Comparison of ENCODE assay signal across 27 cellular contexts in the genomic region with DNA sequence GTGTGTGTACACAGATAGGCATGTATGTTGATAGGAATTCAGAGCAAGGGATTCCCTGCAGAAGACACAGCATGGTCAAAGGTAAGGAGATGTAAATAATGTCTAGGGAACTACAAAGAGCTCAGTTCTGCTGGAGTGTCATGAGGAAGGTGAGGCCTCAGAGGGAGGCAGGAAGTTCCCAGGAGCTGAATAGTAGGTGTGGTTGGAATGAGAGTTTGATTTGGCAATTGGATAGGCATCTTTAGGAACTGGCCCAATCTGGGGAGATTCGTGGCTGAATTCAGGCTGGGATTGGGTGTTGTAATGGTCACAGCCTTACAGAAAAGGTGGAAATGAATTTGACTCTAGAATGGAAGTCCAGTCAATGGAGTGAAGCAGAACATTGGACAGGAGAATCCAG.
"Had no signal": no experiment of that assay in that cellular context is flagged by ENCODE, and none has a peak within 500 bp of the region (broad histone marks: within the 10 kb centered on the region; RNA-seq: fewer than 3 reads in every experiment).

No MANE protein-coding gene starts in this region.

- H3K4me2 ChIP-seq: hepatocyte had no signal

- H3K9me3 ChIP-seq: lower lobe of right lung, ovary, right atrium auricular region, stomach, testis, thyroid gland, transverse colon, upper lobe of right lung had no signal

- ATAC-seq: left cardiac atrium; left lobe of liver; left ventricle myocardium superior; lower lobe of right lung; naive thymus-derived CD4-positive, alpha-beta T cell; natural killer cell treated with Interleukin-12 subunit alpha and Interleukin-12 subunit beta and Interleukin-15 and Interleukin-18, amount 100 ng/mL, for 72 hours; sciatic nerve; stimulated activated naive B cell treated with anti-CD40 and anti-IgM and Interleukin-4, amounts not matched to agents 10 μg/mL and 1 μg/mL and 100 μg/mL, for 72 hours; stimulated activated naive CD8-positive, alpha-beta T cell treated with anti-CD3 and anti-CD28 coated beads, Interleukin-15, Interleukin-2, amounts not matched to agents 100 U/mL and 50 U/mL, for 24 hours; upper lobe of right lung had no signal

- H2AFZ ChIP-seq: hepatocyte had no signal

- DNase-seq: islet precursor cell; kidney glomerular epithelial cell; left cardiac atrium; left ventricle myocardium superior; lower lobe of right lung; mesendoderm; naive thymus-derived CD4-positive, alpha-beta T cell; ovary; stimulated activated CD4-positive, alpha-beta T cell treated with anti-CD3 and anti-CD28 coated beads, Interleukin-12 subunit alpha, Interleukin-12 subunit beta, amount 100 ng/mL, for 4 hours; stimulated activated CD4-positive, alpha-beta T cell treated with anti-CD3 and anti-CD28 coated beads, Interleukin-15, amount 100 ng/mL, for 24 hours; stimulated activated CD4-positive, alpha-beta T cell treated with anti-CD3 and anti-CD28 coated beads, Interleukin-2, amount 100 ng/mL, for 24 hours; stimulated activated CD4-positive, alpha-beta T cell treated with anti-CD3 and anti-CD28 coated beads, Interleukin-4, amount 100 ng/mL, for 1 hour; stimulated activated naive B cell treated with anti-CD40 and anti-IgM and Interleukin-4, amounts not matched to agents 10 μg/mL and 1 μg/mL and 100 μg/mL, for 72 hours; stimulated activated naive CD8-positive, alpha-beta T cell treated with anti-CD3 and anti-CD28 coated beads, Interleukin-15, Interleukin-2, amounts not matched to agents 100 U/mL and 50 U/mL, for 24 hours; stomach; testis; thyroid gland; transverse colon; upper lobe of right lung had no signal

- H3K4me3 Mint-ChIP-seq: mesothelial cell of epicardium; naive thymus-derived CD4-positive, alpha-beta T cell; natural killer cell treated with Interleukin-12 subunit alpha and Interleukin-12 subunit beta and Interleukin-15 and Interleukin-18, amount 100 ng/mL, for 72 hours; stimulated activated naive B cell treated with anti-CD40 and anti-IgM and Interleukin-4, amounts not matched to agents 10 μg/mL and 1 μg/mL and 100 μg/mL, for 72 hours had no signal

- H3K27ac ChIP-seq: hepatocyte, lower lobe of right lung, ovary, right atrium auricular region, skin epidermis, stomach, testis, thyroid gland, transverse colon, upper lobe of right lung had no signal

- H3K4me1 ChIP-seq: testis, transverse colon, upper lobe of right lung had no signal

- H3K9me3 Mint-ChIP-seq: natural killer cell treated with Interleukin-12 subunit alpha and Interleukin-12 subunit beta and Interleukin-15 and Interleukin-18, amount 100 ng/mL, for 72 hours had no signal

- H3K36me3 ChIP-seq: lower lobe of right lung, ovary, right atrium auricular region, stomach, thyroid gland, transverse colon, upper lobe of right lung had no signal

- H3K27me3 ChIP-seq: hepatocyte, ovary, right atrium auricular region, stomach, testis, thyroid gland, transverse colon, upper lobe of right lung had no signal

- H3K36me3 Mint-ChIP-seq: mesothelial cell of epicardium; natural killer cell treated with Interleukin-12 subunit alpha and Interleukin-12 subunit beta and Interleukin-15 and Interleukin-18, amount 100 ng/mL, for 72 hours; stimulated activated naive B cell treated with anti-CD40 and anti-IgM and Interleukin-4, amounts not matched to agents 10 μg/mL and 1 μg/mL and 100 μg/mL, for 72 hours had no signal

- H3K4me3 ChIP-seq: hepatocyte, lower lobe of right lung, ovary, right atrium auricular region, skin epidermis, stomach, testis, thyroid gland, transverse colon, upper lobe of right lung had no signal

- H3K79me2 ChIP-seq: hepatocyte had no signal

- H3K4me1 Mint-ChIP-seq: mesothelial cell of epicardium; naive thymus-derived CD4-positive, alpha-beta T cell had no signal

- H3K27ac Mint-ChIP-seq: mesothelial cell of epicardium; naive thymus-derived CD4-positive, alpha-beta T cell; natural killer cell treated with Interleukin-12 subunit alpha and Interleukin-12 subunit beta and Interleukin-15 and Interleukin-18, amount 100 ng/mL, for 72 hours; progenitor cell of endocrine pancreas; stimulated activated naive B cell treated with anti-CD40 and anti-IgM and Interleukin-4, amounts not matched to agents 10 μg/mL and 1 μg/mL and 100 μg/mL, for 72 hours had no signal
